15 cellular contexts compared by ENCODE assay signal in genomic region chr16:3490911-3491629, GRCh38. TPM values are rescaled to one million over a fixed set of nuclear protein-coding genes. Genes with fewer than 3 reads are reported as not detected.
DNase-seq lines count a peak whose midpoint lies in the region; ATAC-seq and TF ChIP-seq lines count a peak whose summit lies in the region.
"Had no signal": no experiment of that assay in that cellular context is flagged by ENCODE, and none has a peak within 500 bp of the region (broad histone marks: within the 10 kb centered on the region; RNA-seq: fewer than 3 reads in every experiment).

No MANE protein-coding gene starts in this region.

- H3K4me1 Mint-ChIP-seq in activated T-cell treated with anti-CD3 and anti-CD28 coated beads, Interleukin-2, amount 50 U/mL, for 24 hours (ENCODE audit: low read depth): peaks cover 1% of the 10 kb centered on the region
- no peaks in the 10 kb centered on the region for H3K4me1 Mint-ChIP-seq in activated T-helper 2 cell treated with anti-CD3 and anti-CD28 coated beads, Interferon-gamma antibody, Interleukin-2, Interleukin-4, amounts not matched to agents 10 μg/mL and 5 μg/mL and 100 μg/mL, durations not matched to agents 14 hours and 24 hours and 36 hours (ENCODE audit: low read depth)

- H3K36me3 Mint-ChIP-seq in activated T-cell treated with anti-CD3 and anti-CD28 coated beads, Interleukin-2, amount 50 U/mL, for 24 hours (ENCODE audit: low read depth): peaks cover 14% of the 10 kb centered on the region
- peaks cover 4% of the 10 kb centered on the region for H3K36me3 Mint-ChIP-seq in activated T-helper 2 cell treated with anti-CD3 and anti-CD28 coated beads, Interferon-gamma antibody, Interleukin-2, Interleukin-4, amounts not matched to agents 10 μg/mL and 5 μg/mL and 100 μg/mL, durations not matched to agents 14 hours and 24 hours and 36 hours (ENCODE audit: low read depth)

- peak; percentile 24; the same call in 1 of the 2 replicates for TF ChIP-seq CTCF in BE2C (IDR thresholded peaks at IDR 0.05; ENCODE audit: low read depth, low read length)
- TF ChIP-seq CTCF in GM10248 (IDR thresholded peaks at IDR 0.05; ENCODE audit: control extremely low read depth, extremely low read depth, low read depth, missing control alignments): peak; percentile 47

- no peaks in the 10 kb centered on the region for H3K9me3 ChIP-seq in BE2C

- peaks cover 18% of the 10 kb centered on the region for H3K4me1 ChIP-seq in BE2C

- H3K4me3 ChIP-seq in BE2C (ENCODE audit: low read depth, low read length): no peak overlapping the region

- peaks cover 8% of the 10 kb centered on the region for H3K36me3 ChIP-seq in BE2C

- CTCF ChIA-PET in GM10248 (lab: Yijun Ruan, JAX): interaction anchor here (0.9 kb wide), 1 partner anchor 342 kb away, joined by 3 read pairs; no protein-coding TSS in a partner anchor

- POLR2A ChIA-PET in GM10248 (lab: Yijun Ruan, JAX): no interaction called here

- intact Hi-C loops in left ventricle myocardium superior (cut with micrococcal nuclease): no loop called here
- intact Hi-C loops in activated T-helper 2 cell treated with anti-CD3 and anti-CD28 coated beads, Interferon-gamma antibody, Interleukin-2, Interleukin-4, amounts not matched to agents 10 μg/mL and 5 μg/mL and 100 μg/mL, durations not matched to agents 14 hours and 24 hours and 36 hours (cut with micrococcal nuclease): no loop called here

- no peaks in the 10 kb centered on the region for H3K27me3 ChIP-seq in BE2C

- H3K27me3 Mint-ChIP-seq in activated T-cell treated with anti-CD3 and anti-CD28 coated beads, Interleukin-2, amount 50 U/mL, for 24 hours: no peaks in the 10 kb centered on the region
- H3K27me3 Mint-ChIP-seq in activated T-helper 2 cell treated with anti-CD3 and anti-CD28 coated beads, Interferon-gamma antibody, Interleukin-2, Interleukin-4, amounts not matched to agents 10 μg/mL and 5 μg/mL and 100 μg/mL, durations not matched to agents 14 hours and 24 hours and 36 hours (ENCODE audit: low read depth): no peaks in the 10 kb centered on the region
- H3K27me3 Mint-ChIP-seq: CD8-positive, alpha-beta memory T cell had no signal

- no peaks in the 10 kb centered on the region for H3K9me3 Mint-ChIP-seq in activated T-cell treated with anti-CD3 and anti-CD28 coated beads, Interleukin-2, amount 50 U/mL, for 24 hours
- H3K9me3 Mint-ChIP-seq in activated T-helper 2 cell treated with anti-CD3 and anti-CD28 coated beads, Interferon-gamma antibody, Interleukin-2, Interleukin-4, amounts not matched to agents 10 μg/mL and 5 μg/mL and 100 μg/mL, durations not matched to agents 14 hours and 24 hours and 36 hours: no peaks in the 10 kb centered on the region
- H3K9me3 Mint-ChIP-seq: CD8-positive, alpha-beta memory T cell had no signal

- ATAC-seq in left ventricle myocardium superior (peak; percentile 20), GM21737 (IDR thresholded peaks at IDR 0.05; ENCODE audit: unreplicated experiment) (no peak)

- no peak overlapping the region for H3K27ac Mint-ChIP-seq in activated T-cell treated with anti-CD3 and anti-CD28 coated beads, Interleukin-2, amount 50 U/mL, for 24 hours
- no peak overlapping the region for H3K27ac Mint-ChIP-seq in activated T-helper 2 cell treated with anti-CD3 and anti-CD28 coated beads, Interferon-gamma antibody, Interleukin-2, Interleukin-4, amounts not matched to agents 10 μg/mL and 5 μg/mL and 100 μg/mL, durations not matched to agents 14 hours and 24 hours and 36 hours

- DNase-seq in BE2C (peak; percentile 63), GM10248 (ENCODE audit: extremely low spot score) (no peak), NCI-H69 (lab: John Stamatoyannopoulos, UW) (peak; percentile 63), left ventricle myocardium superior (no peak), NCI-H446 (lab: John Stamatoyannopoulos, UW) (no peak)
- no peak for DNase-seq in activated T-cell treated with anti-CD3 and anti-CD28 coated beads, Interleukin-2, amount 50 U/mL, for 24 hours
- no peak for DNase-seq in activated T-helper 2 cell treated with anti-CD3 and anti-CD28 coated beads, Interferon-gamma antibody, Interleukin-2, Interleukin-4, amounts not matched to agents 10 μg/mL and 5 μg/mL and 100 μg/mL, durations not matched to agents 14 hours and 24 hours and 36 hours (ENCODE audit: low spot score)
- DNase-seq: activated T-cell treated with anti-CD3 and anti-CD28 coated beads, Interleukin-2, amount 50 U/mL, for 1 hour; CD8-positive, alpha-beta memory T cell; central memory CD4-positive, alpha-beta T cell; T-helper 9 cell had no signal

- H3K4me3 Mint-ChIP-seq in activated T-cell treated with anti-CD3 and anti-CD28 coated beads, Interleukin-2, amount 50 U/mL, for 24 hours: no peak overlapping the region
- H3K4me3 Mint-ChIP-seq in activated T-helper 2 cell treated with anti-CD3 and anti-CD28 coated beads, Interferon-gamma antibody, Interleukin-2, Interleukin-4, amounts not matched to agents 10 μg/mL and 5 μg/mL and 100 μg/mL, durations not matched to agents 14 hours and 24 hours and 36 hours (ENCODE audit: low read depth): no peak overlapping the region
- H3K4me3 Mint-ChIP-seq: CD8-positive, alpha-beta memory T cell had no signal

RNA-seq across cellular contexts. Expression of gene C16orf90, which starts 4.2 kb away (rescaled TPM):
- polyA plus RNA-seq in BE2C (2012; ENCODE audit: insufficient read depth, insufficient read length, low read depth): not detected
- total RNA-seq in left ventricle myocardium superior: not detected
- not detected in 2 replicates for total RNA-seq in activated T-helper 2 cell treated with anti-CD3 and anti-CD28 coated beads, Interferon-gamma antibody, Interleukin-2, Interleukin-4, amounts not matched to agents 10 μg/mL and 5 μg/mL and 100 μg/mL, durations not matched to agents 14 hours and 24 hours and 36 hours
- total RNA-seq: CD8-positive, alpha-beta memory T cell; fibroblast of villous mesenchyme; lung microvascular endothelial cell; NCI-H460 had no signal
- polyA plus RNA-seq: CD8-positive, alpha-beta memory T cell had no signal

RNA-seq across cellular contexts. Expression of gene CLUAP1, which starts 9.7 kb away (rescaled TPM):
- polyA plus RNA-seq in BE2C (2012; ENCODE audit: insufficient read depth, insufficient read length, low read depth): 41.5 TPM
- total RNA-seq in left ventricle myocardium superior: 13.1 TPM
- 13.7 and 19.9 TPM in 2 replicates for total RNA-seq in activated T-helper 2 cell treated with anti-CD3 and anti-CD28 coated beads, Interferon-gamma antibody, Interleukin-2, Interleukin-4, amounts not matched to agents 10 μg/mL and 5 μg/mL and 100 μg/mL, durations not matched to agents 14 hours and 24 hours and 36 hours

RNA-seq across cellular contexts. Expression of gene NAA60, which starts 47.6 kb away (rescaled TPM):
- polyA plus RNA-seq in BE2C (2012; ENCODE audit: insufficient read depth, insufficient read length, low read depth): 77.0 TPM
- total RNA-seq in left ventricle myocardium superior: 48.6 TPM
- total RNA-seq in activated T-helper 2 cell treated with anti-CD3 and anti-CD28 coated beads, Interferon-gamma antibody, Interleukin-2, Interleukin-4, amounts not matched to agents 10 μg/mL and 5 μg/mL and 100 μg/mL, durations not matched to agents 14 hours and 24 hours and 36 hours: 31.0 and 36.2 TPM in 2 replicates

RNA-seq across cellular contexts. Expression of gene ZNF597, which starts 47.8 kb away (rescaled TPM):
- polyA plus RNA-seq in BE2C (2012; ENCODE audit: insufficient read depth, insufficient read length, low read depth): 3.9 TPM
- total RNA-seq in left ventricle myocardium superior: 2.0 TPM
- total RNA-seq in activated T-helper 2 cell treated with anti-CD3 and anti-CD28 coated beads, Interferon-gamma antibody, Interleukin-2, Interleukin-4, amounts not matched to agents 10 μg/mL and 5 μg/mL and 100 μg/mL, durations not matched to agents 14 hours and 24 hours and 36 hours: 1.8 and 1.9 TPM in 2 replicates

Comparison
In these comparisons a context has a peak if more than half of its experiments do, and no peak if none do; other contexts are left out.
1. DNase-seq: peak in BE2C (single experiment) and NCI-H69 (single experiment); none in GM10248 (single experiment), left ventricle myocardium superior (single experiment), activated T-cell treated with anti-CD3 and anti-CD28 coated beads, Interleukin-2, amount 50 U/mL, for 24 hours (single experiment), activated T-helper 2 cell treated with anti-CD3 and anti-CD28 coated beads, Interferon-gamma antibody, Interleukin-2, Interleukin-4, amounts not matched to agents 10 μg/mL and 5 μg/mL and 100 μg/mL, durations not matched to agents 14 hours and 24 hours and 36 hours (single experiment) and NCI-H446 (0 of 2).